In genomic region chr16:47144559-47144877, GRCh38 we compare ENCODE assay signal across 8 cellular contexts. TPM values are rescaled to one million over a fixed set of nuclear protein-coding genes. Genes with fewer than 3 reads are reported as not detected.
DNase-seq lines count a peak whose midpoint lies in the region; ATAC-seq, FAIRE-seq and TF ChIP-seq lines count a peak whose summit lies in the region.

No MANE protein-coding gene starts in this region.

- no peak for ATAC-seq in GM19023 (IDR thresholded peaks at IDR 0.05; ENCODE audit: unreplicated experiment)
- no peak for ATAC-seq in GM21367 (IDR thresholded peaks at IDR 0.05; ENCODE audit: unreplicated experiment)

- no peak for FAIRE-seq in bronchial epithelial cell (lab: Jason Lieb, UNC)

- peak overlapping the region; percentile 94 for H3K4me3 ChIP-seq in ACC112 (ENCODE audit: low read depth, low read length)
- peak overlapping the region; percentile 79 for H3K4me3 ChIP-seq in HUES48 (ENCODE audit: low read depth, low read length)
- H3K4me3 ChIP-seq in bronchial epithelial cell (ENCODE audit: low read depth, low read length) = peak overlapping the region; percentile 73
- H3K4me3 ChIP-seq in mononuclear cell (ENCODE audit: low read length) = peak overlapping the region; percentile 38

- H3K9ac ChIP-seq in HUES48 (ENCODE audit: low read depth, low read length) = no peak overlapping the region

- no peak for TF ChIP-seq CTCF in bronchial epithelial cell (IDR thresholded peaks at IDR 0.05; ENCODE audit: insufficient read depth, low read length, severe bottlenecking)

- peaks cover 19% of the 10 kb centered on the region for H3K4me1 ChIP-seq in ACC112 (ENCODE audit: control insufficient read depth, insufficient read depth, low read length, unreplicated experiment)
- H3K4me1 ChIP-seq in HUES48 (ENCODE audit: control insufficient read depth, insufficient read depth, low read length) = peaks cover 29% of the 10 kb centered on the region
- peaks cover 24% of the 10 kb centered on the region for H3K4me1 ChIP-seq in mononuclear cell (ENCODE audit: insufficient read depth, low read length)

- no peaks in the 10 kb centered on the region for H3K27me3 ChIP-seq in ACC112 (ENCODE audit: insufficient read depth, low read length)
- H3K27me3 ChIP-seq in HUES48 (ENCODE audit: control insufficient read depth, insufficient read depth, low read length) = peaks cover 32% of the 10 kb centered on the region
- no peaks in the 10 kb centered on the region for H3K27me3 ChIP-seq in bronchial epithelial cell (ENCODE audit: control insufficient read depth, insufficient read depth, low read length)
- peaks cover 17% of the 10 kb centered on the region for H3K27me3 ChIP-seq in mononuclear cell (ENCODE audit: insufficient read depth, low read length)

- peaks cover 35% of the 10 kb centered on the region for H3K79me2 ChIP-seq in ACC112 (ENCODE audit: control insufficient read depth, insufficient read depth, low read length, unreplicated experiment)

- H3K27ac ChIP-seq in ACC112 (ENCODE audit: low read depth, low read length) (no peak overlapping the region), HUES48 (ENCODE audit: low read depth, low read length) (no peak overlapping the region)

- DNase-seq in bronchial epithelial cell (ENCODE audit: low read depth) (no peak), germinal center (ENCODE audit: low spot score) (no peak)
- no peak for DNase-seq in stimulated activated CD4-positive, alpha-beta T cell treated with anti-CD3 and anti-CD28 coated beads, Interleukin-4, amount 100 ng/mL, for 24 hours

- peak overlapping the region; percentile 41 for H2AFZ ChIP-seq in ACC112 (ENCODE audit: low read length, unreplicated experiment)

- no peaks in the 10 kb centered on the region for H3K9me3 ChIP-seq in HUES48 (ENCODE audit: control insufficient read depth, insufficient read depth, low read length)
- H3K9me3 ChIP-seq in mononuclear cell (ENCODE audit: low read depth, low read length) = no peaks in the 10 kb centered on the region

- H3K36me3 ChIP-seq in ACC112 (ENCODE audit: insufficient read depth, low read length) = no peaks in the 10 kb centered on the region
- H3K36me3 ChIP-seq in HUES48 (ENCODE audit: control insufficient read depth, insufficient read depth, low read length) = no peaks in the 10 kb centered on the region
- H3K36me3 ChIP-seq in bronchial epithelial cell (ENCODE audit: control insufficient read depth, insufficient read depth, low read length) = no peaks in the 10 kb centered on the region

RNA-seq across cellular contexts. Expression of gene NETO2, which starts 0.8 kb away (rescaled TPM):
- 20.7 and 41.6 TPM in 2 replicates for total RNA-seq in bronchial epithelial cell
- total RNA-seq in mononuclear cell = 7.2 TPM

Comparison
In these comparisons a context has a peak if more than half of its experiments do, and no peak if none do; other contexts are left out.
1. H3K4me3 ChIP-seq: peak in every context shown above with its lines; median percentile 94 in ACC112; 79 in HUES48; 73 in bronchial epithelial cell; 38 in mononuclear cell.